8 cellular contexts compared by ENCODE assay signal in genomic region chr19:36113895-36114762, GRCh38. TPM values are rescaled to one million over a fixed set of nuclear protein-coding genes. Genes with fewer than 3 reads are reported as not detected.
DNase-seq lines count a peak whose midpoint lies in the region; ATAC-seq, FAIRE-seq and TF ChIP-seq lines count a peak whose summit lies in the region.

No MANE protein-coding gene starts in this region.

- H3K27me3 ChIP-seq in hepatocyte: no peaks in the 10 kb centered on the region
- no peaks in the 10 kb centered on the region for H3K27me3 ChIP-seq in sigmoid colon

- peak overlapping the region; percentile 86 for H3K4me2 ChIP-seq in A549
- H3K4me2 ChIP-seq in hepatocyte: peak overlapping the region; percentile 78

- H3K9me3 Mint-ChIP-seq in activated naive CD8-positive, alpha-beta T cell treated with anti-CD3 and anti-CD28 coated beads, Interleukin-2, amount 50 U/mL, for 24 hours: no peaks in the 10 kb centered on the region

- peaks cover 30% of the 10 kb centered on the region for H3K36me3 Mint-ChIP-seq in activated naive CD8-positive, alpha-beta T cell treated with anti-CD3 and anti-CD28 coated beads, Interleukin-2, amount 50 U/mL, for 24 hours (ENCODE audit: low read depth)

- ATAC-seq in A549: peak; percentile 7 to 13; a peak in 5 of 6 replicates
- ATAC-seq in activated naive CD8-positive, alpha-beta T cell treated with anti-CD3 and anti-CD28 coated beads, Interleukin-2, amount 50 U/mL, for 24 hours: no peak

- TF ChIP-seq EP300 in A549 (IDR thresholded peaks at IDR 0.05) (no peak), sigmoid colon (IDR thresholded peaks at IDR 0.05) (no peak)

- peak overlapping the region; percentile 95 for H3K4me3 Mint-ChIP-seq in activated naive CD8-positive, alpha-beta T cell treated with anti-CD3 and anti-CD28 coated beads, Interleukin-2, amount 50 U/mL, for 24 hours

- H3K4me1 ChIP-seq in A549: peaks cover 25% of the 10 kb centered on the region
- peaks cover 12% of the 10 kb centered on the region for H3K4me1 ChIP-seq in hepatocyte (ENCODE audit: insufficient read depth)
- peaks cover 0 to 36% (median 28%) of the 10 kb centered on the region in 4 donors for H3K4me1 ChIP-seq in sigmoid colon

- POLR2A ChIA-PET in A549 (lab: Yijun Ruan, JAX): interaction anchor here (0.5 to 3.4 kb wide), 42 partner anchors 10 to 1793 kb away, joined by 3 to 65 read pairs (median 4); partner anchors contain the start of genes ALKBH6, CAPNS1, LIN37 and PSENEN

- no peak for TF ChIP-seq CTCF in A549 (IDR thresholded peaks at IDR 0.05)
- TF ChIP-seq CTCF in GM12875 (IDR thresholded peaks at IDR 0.05; ENCODE audit: borderline replicate concordance, insufficient read depth, low read depth, low read length): no peak
- TF ChIP-seq CTCF in hepatocyte (IDR thresholded peaks at IDR 0.05; ENCODE audit: poor library complexity): peak; percentile 4
- TF ChIP-seq CTCF in sigmoid colon (IDR thresholded peaks at IDR 0.05): no peak

- intact Hi-C loops in sigmoid colon (cut with DNase I): loop anchor here (1.0 to 2.0 kb wide), 2 partner anchors 60 to 119 kb away; partner anchors contain the start of genes SDHAF1, THAP8 and WDR62

- H3K4me3 ChIP-seq in A549 (peak overlapping the region; percentile 75), GM12875 (ENCODE audit: low read depth, low read length) (peak overlapping the region; percentile 81), hepatocyte (peak overlapping the region; percentile 79), sigmoid colon (peak overlapping the region; percentile 74 to 92 (median 84))

- peaks cover 40% of the 10 kb centered on the region for H3K4me1 Mint-ChIP-seq in activated naive CD8-positive, alpha-beta T cell treated with anti-CD3 and anti-CD28 coated beads, Interleukin-2, amount 50 U/mL, for 24 hours

- H2AFZ ChIP-seq in hepatocyte: peak overlapping the region; percentile 76

- H3K27ac ChIP-seq in A549 (peak overlapping the region; percentile 89 to 91), hepatocyte (peak overlapping the region; percentile 68), sigmoid colon (peak overlapping the region; percentile 91 to 95 (median 92))

- H3K27me3 Mint-ChIP-seq in activated naive CD8-positive, alpha-beta T cell treated with anti-CD3 and anti-CD28 coated beads, Interleukin-2, amount 50 U/mL, for 24 hours: peaks cover 5% of the 10 kb centered on the region

- H4K20me1 ChIP-seq in hepatocyte (ENCODE audit: insufficient read depth, poor library complexity, severe bottlenecking): no peaks in the 10 kb centered on the region

- H3K9me3 ChIP-seq in A549: no peaks in the 10 kb centered on the region
- no peaks in the 10 kb centered on the region for H3K9me3 ChIP-seq in hepatocyte (ENCODE audit: low read depth)
- H3K9me3 ChIP-seq in sigmoid colon: no peaks in the 10 kb centered on the region

- WGBS in A549 (ENCODE audit: missing lambda C conversion rate): 17% methylated on average over 49 of the region's 49 CpGs
- 10% methylated on average over 44 of the region's 49 CpGs for WGBS in hepatocyte (ENCODE audit: low lambda C conversion rate, missing lambda C conversion rate)
- 5 to 11% methylated on average over 49 of the region's 49 CpGs for WGBS in sigmoid colon, 2 donors

- peak; percentile 63 to 67 for DNase-seq in A549 (ENCODE audit: low read depth in 1 of 2, low spot score in 1 of 2)
- peak; percentile 50 for DNase-seq in NCI-H1105 treated with DMSO at 0.1 percent for 48 hours (lab: John Stamatoyannopoulos, UW)
- DNase-seq in activated naive CD8-positive, alpha-beta T cell treated with anti-CD3 and anti-CD28 coated beads, Interleukin-2, amount 50 U/mL, for 24 hours: no peak
- DNase-seq in hepatocyte (ENCODE audit: low spot score): peak; percentile 61
- DNase-seq in sigmoid colon: no peak
- no peak for DNase-seq in activated effector memory CD4-positive, alpha-beta T cell treated with anti-CD3 and anti-CD28 coated beads, Interleukin-2, amount 50 U/mL, for 16 hours
- DNase-seq in cerebellar nuclear complex (lab: John Stamatoyannopoulos, UW): no peak

- H3K79me2 ChIP-seq in hepatocyte: peaks cover 32% of the 10 kb centered on the region

- TF ChIP-seq POLR2A in A549 (IDR thresholded peaks at IDR 0.05; ENCODE audit: low read length) (no peak), sigmoid colon (IDR thresholded peaks at IDR 0.05) (no peak)

- H3K9me2 ChIP-seq in hepatocyte (replicated peaks; ENCODE audit: insufficient read depth): no peaks in the 10 kb centered on the region

- CTCF ChIA-PET in A549 (lab: Yijun Ruan, JAX): interaction anchor here (0.6 to 6.5 kb wide), 10 partner anchors 12 to 183 kb away, joined by 3 to 82 read pairs (median 4); partner anchors contain the start of gene THAP8

- H3K36me3 ChIP-seq in hepatocyte (replicated peaks; ENCODE audit: insufficient read depth, low read depth): no peaks in the 10 kb centered on the region
- peaks cover 10 to 61% (median 19%) of the 10 kb centered on the region in 4 donors for H3K36me3 ChIP-seq in sigmoid colon

- peak overlapping the region; percentile 99 for H3K27ac Mint-ChIP-seq in activated naive CD8-positive, alpha-beta T cell treated with anti-CD3 and anti-CD28 coated beads, Interleukin-2, amount 50 U/mL, for 24 hours

- FAIRE-seq in A549 (lab: Jason Lieb, UNC): no peak

- no peak for TF ChIP-seq RAD21 in A549 (conservative IDR thresholded peaks at IDR 0.05 in 1 of 2, IDR thresholded peaks at IDR 0.05 in 1 of 2)

TF ChIP-seq in A549, 52 proteins besides CTCF, POLR2A, EP300 and RAD21 (continues in another document):
- no peak for TF ChIP-seq ESRRA (IDR thresholded peaks at IDR 0.05; ENCODE audit: borderline replicate concordance, low read length)
- TF ChIP-seq CHD2 (IDR thresholded peaks at IDR 0.05; ENCODE audit: low read length, partially characterized antibody): no peak
- no peak for TF ChIP-seq HMGXB4 (CRISPR knock-in tag; IDR thresholded peaks at IDR 0.05; ENCODE audit: borderline replicate concordance)
- no peak for TF ChIP-seq KDM1A (IDR thresholded peaks at IDR 0.05; ENCODE audit: low read depth)
- no peak for TF ChIP-seq ZNF302 (CRISPR knock-in tag; IDR thresholded peaks at IDR 0.05)

RNA-seq across cellular contexts. Expression of gene POLR2I, which starts 0.5 kb away (rescaled TPM):
- polyA plus RNA-seq in A549 (2011; rRNA removed): 107 and 123 TPM in 2 replicates
- 490 and 587 TPM in 2 replicates for polyA plus RNA-seq in A549 (2012; cell fraction: cytosol; rRNA removed)
- polyA plus RNA-seq in A549 (2012; cell fraction: nucleus; rRNA removed): 232 and 242 TPM in 2 replicates
- 264 to 284 TPM (median 277 TPM) in 3 replicates for polyA plus RNA-seq in A549 (2017; fragmentation: RNase III; extraction: RNeasy Plus Mini Kit Qiagen cat#74134 plus additional on column Dnase treatment)
- 379 and 495 TPM in 2 replicates for polyA minus RNA-seq in A549 (2011; rRNA and poly(A)+ RNA removed)
- total RNA-seq in hepatocyte: 19.3 and 21.7 TPM in 2 replicates
- polyA plus RNA-seq in hepatocyte: 104 and 115 TPM in 2 replicates
- 100 to 1,000 TPM in 1 of 4 donors, 10 to 100 TPM in 3; 39.9 to 118 (median 83.5) TPM for total RNA-seq in sigmoid colon
- polyA plus RNA-seq in sigmoid colon: 10 to 100 TPM; 46.7 to 96.1 (median 52.0) TPM

RNA-seq across cellular contexts. Expression of gene TBCB, which starts 1.1 kb away (rescaled TPM):
- polyA plus RNA-seq in A549 (2011; rRNA removed) (384 and 395 TPM in 2 replicates), A549 (2017; fragmentation: RNase III; extraction: RNeasy Plus Mini Kit Qiagen cat#74134 plus additional on column Dnase treatment) (352 to 400 TPM (median 397 TPM) in 3 replicates), hepatocyte (149 and 179 TPM in 2 replicates), sigmoid colon (100 to 1,000 TPM; 117 to 133 (median 125) TPM)
- polyA plus RNA-seq in A549 (2012; cell fraction: cytosol; rRNA removed): 1,257 and 1,314 TPM in 2 replicates
- 726 and 838 TPM in 2 replicates for polyA plus RNA-seq in A549 (2012; cell fraction: nucleus; rRNA removed)
- polyA minus RNA-seq in A549 (2011; rRNA and poly(A)+ RNA removed): 256 and 287 TPM in 2 replicates
- total RNA-seq in hepatocyte (108 and 123 TPM in 2 replicates), sigmoid colon (100 to 1,000 TPM; 109 to 162 (median 153) TPM)

RNA-seq across cellular contexts. Expression of gene OVOL3, which starts 3.2 kb away (rescaled TPM):
- polyA plus RNA-seq in A549 (2011; rRNA removed): not detected in 2 replicates
- 0.43 and 0.70 TPM in 2 replicates for polyA plus RNA-seq in A549 (2012; cell fraction: cytosol; rRNA removed)
- 3.4 and 6.1 TPM in 2 replicates for polyA plus RNA-seq in A549 (2012; cell fraction: nucleus; rRNA removed)
- polyA plus RNA-seq in A549 (2017; fragmentation: RNase III; extraction: RNeasy Plus Mini Kit Qiagen cat#74134 plus additional on column Dnase treatment): 0.14 to 0.63 TPM (median 0.31 TPM) in 3 replicates
- not detected in 2 replicates for polyA minus RNA-seq in A549 (2011; rRNA and poly(A)+ RNA removed)
- total RNA-seq in hepatocyte: not detected in 2 replicates
- polyA plus RNA-seq in hepatocyte: not detected in 2 replicates
- not detected for total RNA-seq in sigmoid colon
- polyA plus RNA-seq in sigmoid colon: not detected

RNA-seq across cellular contexts. Expression of gene CAPNS1, which starts 25.7 kb away (rescaled TPM):
- 1,014 and 1,236 TPM in 2 replicates for polyA plus RNA-seq in A549 (2011; rRNA removed)
- 1,125 and 1,682 TPM in 2 replicates for polyA plus RNA-seq in A549 (2012; cell fraction: cytosol; rRNA removed)
- polyA plus RNA-seq in A549 (2012; cell fraction: nucleus; rRNA removed): 829 and 1,189 TPM in 2 replicates
- 1,540 to 1,639 TPM (median 1,551 TPM) in 3 replicates for polyA plus RNA-seq in A549 (2017; fragmentation: RNase III; extraction: RNeasy Plus Mini Kit Qiagen cat#74134 plus additional on column Dnase treatment)
- 1,088 and 1,267 TPM in 2 replicates for polyA minus RNA-seq in A549 (2011; rRNA and poly(A)+ RNA removed)
- 199 and 268 TPM in 2 replicates for total RNA-seq in hepatocyte
- polyA plus RNA-seq in hepatocyte: 320 and 346 TPM in 2 replicates
- 100 to 1,000 TPM; 101 to 116 (median 104) TPM for total RNA-seq in sigmoid colon
- 100 to 1,000 TPM; 656 to 938 (median 931) TPM for polyA plus RNA-seq in sigmoid colon

RNA-seq across cellular contexts. Expression of gene COX7A1, which starts 38.1 kb away (rescaled TPM):
- not detected in 2 replicates for polyA plus RNA-seq in A549 (2011; rRNA removed)
- not detected in 2 replicates for polyA plus RNA-seq in A549 (2012; cell fraction: cytosol; rRNA removed)
- not detected in 2 replicates for polyA plus RNA-seq in A549 (2012; cell fraction: nucleus; rRNA removed)
- polyA plus RNA-seq in A549 (2017; fragmentation: RNase III; extraction: RNeasy Plus Mini Kit Qiagen cat#74134 plus additional on column Dnase treatment): not detected in 3 replicates
- not detected in 2 replicates for polyA minus RNA-seq in A549 (2011; rRNA and poly(A)+ RNA removed)
- not detected in 2 replicates for total RNA-seq in hepatocyte
- not detected in 2 replicates for polyA plus RNA-seq in hepatocyte
- total RNA-seq in sigmoid colon: 10 to 100 TPM; 43.0 to 88.5 (median 72.4) TPM
- polyA plus RNA-seq in sigmoid colon: 10 to 100 TPM; 11.3 to 27.0 (median 11.4) TPM

Comparison
In these comparisons a context has a peak if more than half of its experiments do, and no peak if none do; other contexts are left out.
1. DNase-seq: peak in A549 (2 of 2), NCI-H1105 treated with DMSO at 0.1 percent for 48 hours (single experiment) and hepatocyte (single experiment); none in activated naive CD8-positive, alpha-beta T cell treated with anti-CD3 and anti-CD28 coated beads, Interleukin-2, amount 50 U/mL, for 24 hours (single experiment), sigmoid colon (single experiment), activated effector memory CD4-positive, alpha-beta T cell treated with anti-CD3 and anti-CD28 coated beads, Interleukin-2, amount 50 U/mL, for 16 hours (single experiment) and cerebellar nuclear complex (0 of 2).
2. Peak in every context shown above with its lines, with median percentiles within 50 percentile points of each other: H3K27ac ChIP-seq and H3K4me3 ChIP-seq.